In the genomic region with DNA sequence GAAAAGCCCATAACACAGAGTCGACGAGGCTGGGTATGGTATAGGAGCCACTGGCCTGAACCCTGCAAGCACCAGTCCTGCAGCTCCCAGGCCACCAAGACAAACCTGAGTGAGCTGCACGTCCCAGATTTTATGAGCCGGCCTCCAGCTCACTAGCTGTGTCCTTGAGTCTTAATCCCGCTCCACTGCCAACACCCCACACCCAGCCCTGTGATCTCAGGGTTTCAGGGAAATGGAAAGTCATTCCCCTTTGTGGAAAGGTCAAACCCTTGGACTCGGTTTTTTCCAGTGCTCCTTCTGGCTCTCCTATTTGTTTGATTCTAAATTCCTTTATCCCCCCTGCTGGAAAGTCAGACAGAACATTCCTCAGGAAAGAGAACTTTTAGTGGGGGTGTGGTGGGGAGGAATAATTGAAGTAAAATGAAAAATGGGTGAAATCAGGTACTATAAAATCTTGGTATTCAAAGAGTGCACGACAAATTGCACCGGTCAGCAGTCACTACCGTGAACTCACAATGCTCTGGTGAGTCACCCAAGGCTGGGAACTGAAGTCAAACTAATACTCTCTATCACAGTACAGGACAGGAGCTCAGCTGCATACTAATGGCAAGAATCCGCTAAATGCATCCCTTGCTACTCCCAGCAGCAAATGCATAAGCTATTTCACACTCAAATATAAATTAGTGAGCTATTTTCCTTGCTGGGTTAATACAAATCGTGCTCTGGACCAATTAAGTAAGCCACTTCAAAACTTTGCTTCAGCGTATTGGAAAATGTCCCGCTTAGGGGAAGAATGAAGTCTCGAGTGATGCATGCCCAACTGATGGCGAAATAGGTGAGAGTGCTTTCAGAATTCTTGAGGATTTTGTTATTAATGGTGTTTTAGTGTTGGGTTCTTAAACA, we compare ENCODE assay signal across 1 cellular context.
TF ChIP-seq lines count a peak whose summit lies in the region.

No MANE protein-coding gene starts in this region.

TF ChIP-seq in A549, 52 proteins besides CTCF, POLR2A, EP300 and RAD21 (continued from another document):
- TF ChIP-seq BHLHE40 (IDR thresholded peaks at IDR 0.05; ENCODE audit: low read depth, low read length), result no peak
- TF ChIP-seq, protein P1, sequence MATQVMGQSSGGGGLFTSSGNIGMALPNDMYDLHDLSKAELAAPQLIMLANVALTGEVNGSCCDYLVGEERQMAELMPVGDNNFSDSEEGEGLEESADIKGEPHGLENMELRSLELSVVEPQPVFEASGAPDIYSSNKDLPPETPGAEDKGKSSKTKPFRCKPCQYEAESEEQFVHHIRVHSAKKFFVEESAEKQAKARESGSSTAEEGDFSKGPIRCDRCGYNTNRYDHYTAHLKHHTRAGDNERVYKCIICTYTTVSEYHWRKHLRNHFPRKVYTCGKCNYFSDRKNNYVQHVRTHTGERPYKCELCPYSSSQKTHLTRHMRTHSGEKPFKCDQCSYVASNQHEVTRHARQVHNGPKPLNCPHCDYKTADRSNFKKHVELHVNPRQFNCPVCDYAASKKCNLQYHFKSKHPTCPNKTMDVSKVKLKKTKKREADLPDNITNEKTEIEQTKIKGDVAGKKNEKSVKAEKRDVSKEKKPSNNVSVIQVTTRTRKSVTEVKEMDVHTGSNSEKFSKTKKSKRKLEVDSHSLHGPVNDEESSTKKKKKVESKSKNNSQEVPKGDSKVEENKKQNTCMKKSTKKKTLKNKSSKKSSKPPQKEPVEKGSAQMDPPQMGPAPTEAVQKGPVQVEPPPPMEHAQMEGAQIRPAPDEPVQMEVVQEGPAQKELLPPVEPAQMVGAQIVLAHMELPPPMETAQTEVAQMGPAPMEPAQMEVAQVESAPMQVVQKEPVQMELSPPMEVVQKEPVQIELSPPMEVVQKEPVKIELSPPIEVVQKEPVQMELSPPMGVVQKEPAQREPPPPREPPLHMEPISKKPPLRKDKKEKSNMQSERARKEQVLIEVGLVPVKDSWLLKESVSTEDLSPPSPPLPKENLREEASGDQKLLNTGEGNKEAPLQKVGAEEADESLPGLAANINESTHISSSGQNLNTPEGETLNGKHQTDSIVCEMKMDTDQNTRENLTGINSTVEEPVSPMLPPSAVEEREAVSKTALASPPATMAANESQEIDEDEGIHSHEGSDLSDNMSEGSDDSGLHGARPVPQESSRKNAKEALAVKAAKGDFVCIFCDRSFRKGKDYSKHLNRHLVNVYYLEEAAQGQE (IDR thresholded peaks at IDR 0.05), result no peak
- TF ChIP-seq SMC3 (IDR thresholded peaks at IDR 0.05), result no peak; the same call in 2 of the 3 replicates
- no peak for TF ChIP-seq CEBPB (IDR thresholded peaks at IDR 0.05)
- TF ChIP-seq CHD4 (IDR thresholded peaks at IDR 0.05; ENCODE audit: borderline replicate concordance), result no peak
- no peak for TF ChIP-seq HDAC2 (IDR thresholded peaks at IDR 0.05)
- TF ChIP-seq, protein P2, sequence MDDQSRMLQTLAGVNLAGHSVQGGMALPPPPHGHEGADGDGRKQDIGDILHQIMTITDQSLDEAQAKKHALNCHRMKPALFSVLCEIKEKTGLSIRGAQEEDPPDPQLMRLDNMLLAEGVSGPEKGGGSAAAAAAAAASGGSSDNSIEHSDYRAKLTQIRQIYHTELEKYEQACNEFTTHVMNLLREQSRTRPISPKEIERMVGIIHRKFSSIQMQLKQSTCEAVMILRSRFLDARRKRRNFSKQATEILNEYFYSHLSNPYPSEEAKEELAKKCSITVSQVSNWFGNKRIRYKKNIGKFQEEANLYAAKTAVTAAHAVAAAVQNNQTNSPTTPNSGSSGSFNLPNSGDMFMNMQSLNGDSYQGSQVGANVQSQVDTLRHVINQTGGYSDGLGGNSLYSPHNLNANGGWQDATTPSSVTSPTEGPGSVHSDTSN (IDR thresholded peaks at IDR 0.05), result 0 out of 2 replicates have a peak, but pooled peaks have one; percentile 7
- no peak for TF ChIP-seq ZFP36 (IDR thresholded peaks at IDR 0.05; ENCODE audit: borderline replicate concordance, partially characterized antibody)
- TF ChIP-seq, protein P3, sequence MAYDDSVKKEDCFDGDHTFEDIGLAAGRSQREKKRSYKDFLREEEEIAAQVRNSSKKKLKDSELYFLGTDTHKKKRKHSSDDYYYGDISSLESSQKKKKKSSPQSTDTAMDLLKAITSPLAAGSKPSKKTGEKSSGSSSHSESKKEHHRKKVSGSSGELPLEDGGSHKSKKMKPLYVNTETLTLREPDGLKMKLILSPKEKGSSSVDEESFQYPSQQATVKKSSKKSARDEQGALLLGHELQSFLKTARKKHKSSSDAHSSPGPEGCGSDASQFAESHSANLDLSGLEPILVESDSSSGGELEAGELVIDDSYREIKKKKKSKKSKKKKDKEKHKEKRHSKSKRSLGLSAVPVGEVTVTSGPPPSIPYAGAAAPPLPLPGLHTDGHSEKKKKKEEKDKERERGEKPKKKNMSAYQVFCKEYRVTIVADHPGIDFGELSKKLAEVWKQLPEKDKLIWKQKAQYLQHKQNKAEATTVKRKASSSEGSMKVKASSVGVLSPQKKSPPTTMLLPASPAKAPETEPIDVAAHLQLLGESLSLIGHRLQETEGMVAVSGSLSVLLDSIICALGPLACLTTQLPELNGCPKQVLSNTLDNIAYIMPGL (CRISPR knock-in tag; IDR thresholded peaks at IDR 0.05; ENCODE audit: borderline replicate concordance), result no peak
- peak; percentile 86 for TF ChIP-seq ESRRA (IDR thresholded peaks at IDR 0.05; ENCODE audit: borderline replicate concordance, low read length)
- TF ChIP-seq, protein P4, sequence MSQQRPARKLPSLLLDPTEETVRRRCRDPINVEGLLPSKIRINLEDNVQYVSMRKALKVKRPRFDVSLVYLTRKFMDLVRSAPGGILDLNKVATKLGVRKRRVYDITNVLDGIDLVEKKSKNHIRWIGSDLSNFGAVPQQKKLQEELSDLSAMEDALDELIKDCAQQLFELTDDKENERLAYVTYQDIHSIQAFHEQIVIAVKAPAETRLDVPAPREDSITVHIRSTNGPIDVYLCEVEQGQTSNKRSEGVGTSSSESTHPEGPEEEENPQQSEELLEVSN (IDR thresholded peaks at IDR 0.05; ENCODE audit: borderline replicate concordance, low read depth), result peak; percentile 30; the same call in 1 of the 2 replicates
- peak; percentile 46; the same call in 1 of the 2 replicates for TF ChIP-seq FOSL2 (IDR thresholded peaks at IDR 0.05)
- peak; percentile 86 for TF ChIP-seq FOSL2 (CRISPR knock-in tag; IDR thresholded peaks at IDR 0.05)
- TF ChIP-seq CBX2 (IDR thresholded peaks at IDR 0.05; ENCODE audit: borderline replicate concordance, low read depth), result no peak
- no peak for TF ChIP-seq KDM1A (IDR thresholded peaks at IDR 0.05; ENCODE audit: low read depth)
- TF ChIP-seq, protein P5, sequence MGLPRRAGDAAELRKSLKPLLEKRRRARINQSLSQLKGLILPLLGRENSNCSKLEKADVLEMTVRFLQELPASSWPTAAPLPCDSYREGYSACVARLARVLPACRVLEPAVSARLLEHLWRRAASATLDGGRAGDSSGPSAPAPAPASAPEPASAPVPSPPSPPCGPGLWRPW (IDR thresholded peaks at IDR 0.05), result no peak
- TF ChIP-seq NFE2L2 (conservative IDR thresholded peaks at IDR 0.05; ENCODE audit: low read length), result no peak
- TF ChIP-seq, protein P6, sequence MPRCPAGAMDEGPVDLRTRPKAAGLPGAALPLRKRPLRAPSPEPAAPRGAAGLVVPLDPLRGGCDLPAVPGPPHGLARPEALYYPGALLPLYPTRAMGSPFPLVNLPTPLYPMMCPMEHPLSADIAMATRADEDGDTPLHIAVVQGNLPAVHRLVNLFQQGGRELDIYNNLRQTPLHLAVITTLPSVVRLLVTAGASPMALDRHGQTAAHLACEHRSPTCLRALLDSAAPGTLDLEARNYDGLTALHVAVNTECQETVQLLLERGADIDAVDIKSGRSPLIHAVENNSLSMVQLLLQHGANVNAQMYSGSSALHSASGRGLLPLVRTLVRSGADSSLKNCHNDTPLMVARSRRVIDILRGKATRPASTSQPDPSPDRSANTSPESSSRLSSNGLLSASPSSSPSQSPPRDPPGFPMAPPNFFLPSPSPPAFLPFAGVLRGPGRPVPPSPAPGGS (IDR thresholded peaks at IDR 0.05), result no peak
- no peak for TF ChIP-seq ZC3H11A (IDR thresholded peaks at IDR 0.05)
- TF ChIP-seq TFCP2L1 (CRISPR knock-in tag; IDR thresholded peaks at IDR 0.05), result no peak
